In the genomic region with DNA sequence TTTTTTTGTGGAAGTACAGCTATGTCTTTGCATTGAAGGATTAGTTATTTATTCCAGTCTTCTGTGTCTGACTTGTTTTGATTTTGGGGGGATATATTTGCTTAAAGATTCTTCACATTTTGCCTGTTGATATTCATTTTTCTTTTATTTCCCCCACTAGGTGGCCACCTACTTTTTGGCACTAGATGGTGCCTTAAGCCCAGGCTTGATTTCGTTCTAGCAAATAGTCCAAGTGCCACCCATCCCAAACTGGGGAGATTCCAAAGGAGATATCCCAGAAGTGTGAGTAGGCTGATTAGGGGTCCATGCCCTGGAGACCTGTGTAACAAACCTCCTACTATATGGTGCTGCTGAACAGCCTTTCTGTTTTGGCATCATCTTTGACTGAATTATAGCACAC, we compare ENCODE assay signal across 10 cellular contexts.
DNase-seq lines count a peak whose midpoint lies in the region; ATAC-seq and TF ChIP-seq lines count a peak whose summit lies in the region.
"Had no signal": no experiment of that assay in that cellular context is flagged by ENCODE, and none has a peak within 500 bp of the region (broad histone marks: within the 10 kb centered on the region; RNA-seq: fewer than 3 reads in every experiment).

No MANE protein-coding gene starts in this region.

- peaks cover 19% of the 10 kb centered on the region for H3K9me3 Mint-ChIP-seq in activated naive CD8-positive, alpha-beta T cell treated with anti-CD3 and anti-CD28 coated beads, Interleukin-2, amount 50 U/mL, for 24 hours

- H3K79me2 ChIP-seq in PC-3 (ENCODE audit: low read length): no peaks in the 10 kb centered on the region

- no peak overlapping the region for H3K4me2 ChIP-seq in PC-3 (ENCODE audit: low read length)

- 75% methylated on average over 1 of the region's 1 CpG; no CpG with 5 or more reads in 1 of the 2 donors for WGBS in gastroesophageal sphincter (ENCODE audit: low coverage in 1 of 2), 2 donors

- H3K27me3 ChIP-seq in PC-3 (ENCODE audit: low read length) (peaks cover 25% of the 10 kb centered on the region), gastroesophageal sphincter (no peaks in the 10 kb centered on the region)
- H3K27me3 ChIP-seq: ovary had no signal

- DNase-seq in AG09309 (ENCODE audit: low read depth) (no peak), GM13977 (ENCODE audit: low spot score) (no peak), PC-3 (peak; percentile 41), fibroblast of mammary gland (ENCODE audit: low read depth) (no peak), GM19238 (ENCODE audit: insufficient read length, low spot score) (no peak), NCI-H1092 (lab: John Stamatoyannopoulos, UW) (no peak)
- no peak for DNase-seq in activated naive CD8-positive, alpha-beta T cell treated with anti-CD3 and anti-CD28 coated beads, Interleukin-2, amount 50 U/mL, for 24 hours
- DNase-seq: activated naive CD8-positive, alpha-beta T cell treated with anti-CD3 and anti-CD28 coated beads, Interleukin-2, amount 10 ng/mL, durations not matched to agents 7 days and 5 days; ovary had no signal

- no peak overlapping the region for H3K4me3 ChIP-seq in AG09309 (ENCODE audit: control insufficient read depth, low read depth, low read length)
- H3K4me3 ChIP-seq in PC-3 (ENCODE audit: low read length): no peak overlapping the region
- H3K4me3 ChIP-seq in fibroblast of mammary gland (ENCODE audit: control insufficient read depth, low read depth, low read length): no peak overlapping the region
- H3K4me3 ChIP-seq in gastroesophageal sphincter: no peak overlapping the region
- H3K4me3 ChIP-seq: ovary had no signal

- no peaks in the 10 kb centered on the region for H4K20me1 ChIP-seq in PC-3 (ENCODE audit: low read length)

- intact Hi-C loops in PC-3 (cut with micrococcal nuclease): no loop called here

- H3K36me3 ChIP-seq in PC-3 (ENCODE audit: low read depth, low read length) (no peaks in the 10 kb centered on the region), gastroesophageal sphincter (no peaks in the 10 kb centered on the region)
- H3K36me3 ChIP-seq: ovary had no signal

- TF ChIP-seq EP300 in gastroesophageal sphincter (IDR thresholded peaks at IDR 0.05): no peak

- BruUV-seq in PC-3 (replicated peaks; lab: Mats Ljungman, UMichigan): no TSS peak

- no peaks in the 10 kb centered on the region for H3F3A ChIP-seq in PC-3 (ENCODE audit: low read length, unreplicated experiment)

- H3K9me2 ChIP-seq in PC-3 (replicated peaks; ENCODE audit: low read length): no peaks in the 10 kb centered on the region

- H3K36me3 Mint-ChIP-seq in activated naive CD8-positive, alpha-beta T cell treated with anti-CD3 and anti-CD28 coated beads, Interleukin-2, amount 50 U/mL, for 24 hours (ENCODE audit: low read depth): no peaks in the 10 kb centered on the region
- H3K36me3 Mint-ChIP-seq: activated naive CD8-positive, alpha-beta T cell treated with anti-CD3 and anti-CD28 coated beads, Interleukin-2, amount 10 ng/mL, durations not matched to agents 7 days and 5 days had no signal

- H3K27ac ChIP-seq in PC-3 (ENCODE audit: low read length) (no peak overlapping the region), gastroesophageal sphincter (no peak overlapping the region)
- H3K27ac ChIP-seq: ovary had no signal

- no peak overlapping the region for H2AFZ ChIP-seq in PC-3 (ENCODE audit: low read length)

- H3K4me3 Mint-ChIP-seq in activated naive CD8-positive, alpha-beta T cell treated with anti-CD3 and anti-CD28 coated beads, Interleukin-2, amount 50 U/mL, for 24 hours: no peak overlapping the region
- H3K4me3 Mint-ChIP-seq: activated naive CD8-positive, alpha-beta T cell treated with anti-CD3 and anti-CD28 coated beads, Interleukin-2, amount 10 ng/mL, durations not matched to agents 7 days and 5 days had no signal

- H3K9me3 ChIP-seq in PC-3 (ENCODE audit: low read length) (no peaks in the 10 kb centered on the region), gastroesophageal sphincter (peaks cover 0 to 13% (median 0%) of the 10 kb centered on the region in 3 donors)

- H3K27ac Mint-ChIP-seq in activated naive CD8-positive, alpha-beta T cell treated with anti-CD3 and anti-CD28 coated beads, Interleukin-2, amount 50 U/mL, for 24 hours: no peak overlapping the region
- H3K27ac Mint-ChIP-seq: activated naive CD8-positive, alpha-beta T cell treated with anti-CD3 and anti-CD28 coated beads, Interleukin-2, amount 10 ng/mL, durations not matched to agents 7 days and 5 days had no signal

- TF ChIP-seq CTCF in AG09309 (IDR thresholded peaks at IDR 0.05; ENCODE audit: control insufficient read depth, insufficient read depth, low read depth, low read length, missing control alignments): peak; percentile 34
- TF ChIP-seq CTCF in GM13977 (IDR thresholded peaks at IDR 0.05; ENCODE audit: extremely low read depth, insufficient read depth, missing control alignments): peak; percentile 32
- TF ChIP-seq CTCF in PC-3 (conservative IDR thresholded peaks at IDR 0.05; ENCODE audit: low read depth, low read length): peak; percentile 68
- peak; percentile 8 for TF ChIP-seq CTCF in fibroblast of mammary gland (conservative IDR thresholded peaks at IDR 0.05; ENCODE audit: control insufficient read depth, insufficient read depth, low read depth, low read length)
- no peak for TF ChIP-seq CTCF in gastroesophageal sphincter (IDR thresholded peaks at IDR 0.05)

- CTCF ChIA-PET in PC-3 (lab: Charles Lee): no interaction called here

- H3K4me1 ChIP-seq in PC-3 (ENCODE audit: insufficient read depth, low read length) (no peaks in the 10 kb centered on the region), gastroesophageal sphincter (no peaks in the 10 kb centered on the region)

- POLR2A ChIA-PET in PC-3 (lab: Charles Lee; ENCODE audit: unreplicated experiment): no interaction called here

- 0 out of 2 replicates have a peak, but pooled peaks have one; percentile 31 for ATAC-seq in PC-3
- ATAC-seq in gastroesophageal sphincter: no peak
- ATAC-seq in activated naive CD8-positive, alpha-beta T cell treated with anti-CD3 and anti-CD28 coated beads, Interleukin-2, amount 50 U/mL, for 24 hours: no peak

- in situ Hi-C loops in GM13977 (cut with MboI; ENCODE audit: low pct_unique_long_range_greater_than_20kb, low sequenced_read_pairs, unreplicated experiment): no loop called here

- no peaks in the 10 kb centered on the region for H3K27me3 Mint-ChIP-seq in activated naive CD8-positive, alpha-beta T cell treated with anti-CD3 and anti-CD28 coated beads, Interleukin-2, amount 50 U/mL, for 24 hours
- H3K27me3 Mint-ChIP-seq: activated naive CD8-positive, alpha-beta T cell treated with anti-CD3 and anti-CD28 coated beads, Interleukin-2, amount 10 ng/mL, durations not matched to agents 7 days and 5 days had no signal

- H3K4me1 Mint-ChIP-seq in activated naive CD8-positive, alpha-beta T cell treated with anti-CD3 and anti-CD28 coated beads, Interleukin-2, amount 50 U/mL, for 24 hours: no peaks in the 10 kb centered on the region
- H3K4me1 Mint-ChIP-seq: activated naive CD8-positive, alpha-beta T cell treated with anti-CD3 and anti-CD28 coated beads, Interleukin-2, amount 10 ng/mL, durations not matched to agents 7 days and 5 days had no signal

- TF ChIP-seq POLR2A in gastroesophageal sphincter (IDR thresholded peaks at IDR 0.05): no peak

- H3K9ac ChIP-seq in PC-3 (ENCODE audit: low read length): no peak overlapping the region

Comparison
In these comparisons a context has a peak if more than half of its experiments do, and no peak if none do; other contexts are left out.
1. CTCF ChIP-seq: peak in AG09309 (single experiment), GM13977 (single experiment), PC-3 (single experiment) and fibroblast of mammary gland (single experiment); none in gastroesophageal sphincter (0 of 4).